In the genomic region with DNA sequence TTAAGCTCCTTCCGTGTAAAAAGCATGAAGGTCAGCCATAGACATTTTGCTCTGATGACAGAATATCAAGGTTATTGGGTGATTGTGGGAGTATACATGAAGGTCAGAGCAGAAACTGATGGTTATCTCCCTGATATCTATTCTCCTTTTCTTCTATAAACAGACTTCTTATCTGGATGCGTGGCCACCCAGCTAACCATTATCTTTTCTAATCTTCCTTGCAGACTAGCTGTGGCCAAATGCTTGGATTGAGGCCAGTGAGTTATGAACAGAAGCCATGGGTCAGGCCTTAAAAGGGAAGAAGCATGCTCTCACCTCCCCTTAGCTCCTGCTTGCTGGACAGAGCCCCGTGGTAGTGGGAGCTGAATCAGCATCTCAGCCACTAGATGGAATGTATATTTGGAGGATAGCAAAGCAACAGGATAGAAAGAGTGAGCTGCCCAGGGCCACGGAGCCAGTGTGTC, we compare ENCODE assay signal across 1 cellular context.
TF ChIP-seq lines count a peak whose summit lies in the region.

No MANE protein-coding gene starts in this region.

TF ChIP-seq in K562, 482 proteins besides CTCF, POLR2A, EP300 and RAD21 (continued from another document and continues in another):
- TF ChIP-seq, protein P1, sequence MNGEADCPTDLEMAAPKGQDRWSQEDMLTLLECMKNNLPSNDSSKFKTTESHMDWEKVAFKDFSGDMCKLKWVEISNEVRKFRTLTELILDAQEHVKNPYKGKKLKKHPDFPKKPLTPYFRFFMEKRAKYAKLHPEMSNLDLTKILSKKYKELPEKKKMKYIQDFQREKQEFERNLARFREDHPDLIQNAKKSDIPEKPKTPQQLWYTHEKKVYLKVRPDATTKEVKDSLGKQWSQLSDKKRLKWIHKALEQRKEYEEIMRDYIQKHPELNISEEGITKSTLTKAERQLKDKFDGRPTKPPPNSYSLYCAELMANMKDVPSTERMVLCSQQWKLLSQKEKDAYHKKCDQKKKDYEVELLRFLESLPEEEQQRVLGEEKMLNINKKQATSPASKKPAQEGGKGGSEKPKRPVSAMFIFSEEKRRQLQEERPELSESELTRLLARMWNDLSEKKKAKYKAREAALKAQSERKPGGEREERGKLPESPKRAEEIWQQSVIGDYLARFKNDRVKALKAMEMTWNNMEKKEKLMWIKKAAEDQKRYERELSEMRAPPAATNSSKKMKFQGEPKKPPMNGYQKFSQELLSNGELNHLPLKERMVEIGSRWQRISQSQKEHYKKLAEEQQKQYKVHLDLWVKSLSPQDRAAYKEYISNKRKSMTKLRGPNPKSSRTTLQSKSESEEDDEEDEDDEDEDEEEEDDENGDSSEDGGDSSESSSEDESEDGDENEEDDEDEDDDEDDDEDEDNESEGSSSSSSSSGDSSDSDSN (IDR thresholded peaks at IDR 0.05; ENCODE audit: borderline replicate concordance in 1 of 2, low read depth in 2 of 2, low read length in 2 of 2): 0 out of 4 replicates have a peak, but pooled peaks have one; percentile 24 to 29
- TF ChIP-seq ZNF79 (CRISPR knock-in tag; IDR thresholded peaks at IDR 0.05; ENCODE audit: low read depth) (no peak), FOXK2 (conservative IDR thresholded peaks at IDR 0.05 in 1 of 2, IDR thresholded peaks at IDR 0.05 in 1 of 2; ENCODE audit: low read depth in 2 of 2) (no peak), JUND (IDR thresholded peaks at IDR 0.05; ENCODE audit: borderline replicate concordance, low read depth, low read length) (peak; percentile 29; the same call in 1 of the 2 replicates), JUND (tag; IDR thresholded peaks at IDR 0.05; ENCODE audit: borderline replicate concordance, low read depth, low read length) (peak; percentile 51; the same call in 2 of the 3 replicates), HMG20B (CRISPR knock-in tag; IDR thresholded peaks at IDR 0.05) (no peak), ZNF699 (CRISPR knock-in tag; IDR thresholded peaks at IDR 0.05; ENCODE audit: insufficient replicate concordance) (no peak), RBM25 (IDR thresholded peaks at IDR 0.05; ENCODE audit: low read depth, low read length, severe bottlenecking) (no peak), NFIC (IDR thresholded peaks at IDR 0.05) (peak; percentile 86), ELF2 (CRISPR knock-in tag; IDR thresholded peaks at IDR 0.05) (no peak), DPF2 (IDR thresholded peaks at IDR 0.05) (peak; percentile 80), MTF1 (CRISPR knock-in tag; IDR thresholded peaks at IDR 0.05; ENCODE audit: borderline replicate concordance) (no peak), CXXC5 (CRISPR knock-in tag; IDR thresholded peaks at IDR 0.05) (peak; percentile 90), ZNF184 (CRISPR knock-in tag; IDR thresholded peaks at IDR 0.05) (no peak), SRSF3 (IDR thresholded peaks at IDR 0.05; ENCODE audit: insufficient read depth, low read length) (no peak), SMAD2 (IDR thresholded peaks at IDR 0.05; ENCODE audit: low read depth, low read length) (no peak), CCNT2 (IDR thresholded peaks at IDR 0.05; ENCODE audit: borderline replicate concordance, extremely low read depth, insufficient read length, low read depth, low read length) (peak; percentile 81), BRD9 (IDR thresholded peaks at IDR 0.05; ENCODE audit: low read depth, partially characterized antibody) (no peak)
- TF ChIP-seq, protein P2, sequence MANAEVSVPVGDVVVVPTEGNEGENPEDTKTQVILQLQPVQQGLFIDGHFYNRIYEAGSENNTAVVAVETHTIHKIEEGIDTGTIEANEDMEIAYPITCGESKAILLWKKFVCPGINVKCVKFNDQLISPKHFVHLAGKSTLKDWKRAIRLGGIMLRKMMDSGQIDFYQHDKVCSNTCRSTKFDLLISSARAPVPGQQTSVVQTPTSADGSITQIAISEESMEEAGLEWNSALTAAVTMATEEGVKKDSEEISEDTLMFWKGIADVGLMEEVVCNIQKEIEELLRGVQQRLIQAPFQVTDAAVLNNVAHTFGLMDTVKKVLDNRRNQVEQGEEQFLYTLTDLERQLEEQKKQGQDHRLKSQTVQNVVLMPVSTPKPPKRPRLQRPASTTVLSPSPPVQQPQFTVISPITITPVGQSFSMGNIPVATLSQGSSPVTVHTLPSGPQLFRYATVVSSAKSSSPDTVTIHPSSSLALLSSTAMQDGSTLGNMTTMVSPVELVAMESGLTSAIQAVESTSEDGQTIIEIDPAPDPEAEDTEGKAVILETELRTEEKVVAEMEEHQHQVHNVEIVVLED (CRISPR knock-in tag; IDR thresholded peaks at IDR 0.05): peak; percentile 34; the same call in 1 of the 2 replicates
- TF ChIP-seq, protein P3, sequence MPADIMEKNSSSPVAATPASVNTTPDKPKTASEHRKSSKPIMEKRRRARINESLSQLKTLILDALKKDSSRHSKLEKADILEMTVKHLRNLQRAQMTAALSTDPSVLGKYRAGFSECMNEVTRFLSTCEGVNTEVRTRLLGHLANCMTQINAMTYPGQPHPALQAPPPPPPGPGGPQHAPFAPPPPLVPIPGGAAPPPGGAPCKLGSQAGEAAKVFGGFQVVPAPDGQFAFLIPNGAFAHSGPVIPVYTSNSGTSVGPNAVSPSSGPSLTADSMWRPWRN (IDR thresholded peaks at IDR 0.05; ENCODE audit: low read depth): peak; percentile 71
- TF ChIP-seq, protein P4, sequence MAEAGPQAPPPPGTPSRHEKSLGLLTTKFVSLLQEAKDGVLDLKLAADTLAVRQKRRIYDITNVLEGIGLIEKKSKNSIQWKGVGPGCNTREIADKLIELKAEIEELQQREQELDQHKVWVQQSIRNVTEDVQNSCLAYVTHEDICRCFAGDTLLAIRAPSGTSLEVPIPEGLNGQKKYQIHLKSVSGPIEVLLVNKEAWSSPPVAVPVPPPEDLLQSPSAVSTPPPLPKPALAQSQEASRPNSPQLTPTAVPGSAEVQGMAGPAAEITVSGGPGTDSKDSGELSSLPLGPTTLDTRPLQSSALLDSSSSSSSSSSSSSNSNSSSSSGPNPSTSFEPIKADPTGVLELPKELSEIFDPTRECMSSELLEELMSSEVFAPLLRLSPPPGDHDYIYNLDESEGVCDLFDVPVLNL (CRISPR knock-in tag; IDR thresholded peaks at IDR 0.05; ENCODE audit: low read depth): no peak
- TF ChIP-seq, protein P5, sequence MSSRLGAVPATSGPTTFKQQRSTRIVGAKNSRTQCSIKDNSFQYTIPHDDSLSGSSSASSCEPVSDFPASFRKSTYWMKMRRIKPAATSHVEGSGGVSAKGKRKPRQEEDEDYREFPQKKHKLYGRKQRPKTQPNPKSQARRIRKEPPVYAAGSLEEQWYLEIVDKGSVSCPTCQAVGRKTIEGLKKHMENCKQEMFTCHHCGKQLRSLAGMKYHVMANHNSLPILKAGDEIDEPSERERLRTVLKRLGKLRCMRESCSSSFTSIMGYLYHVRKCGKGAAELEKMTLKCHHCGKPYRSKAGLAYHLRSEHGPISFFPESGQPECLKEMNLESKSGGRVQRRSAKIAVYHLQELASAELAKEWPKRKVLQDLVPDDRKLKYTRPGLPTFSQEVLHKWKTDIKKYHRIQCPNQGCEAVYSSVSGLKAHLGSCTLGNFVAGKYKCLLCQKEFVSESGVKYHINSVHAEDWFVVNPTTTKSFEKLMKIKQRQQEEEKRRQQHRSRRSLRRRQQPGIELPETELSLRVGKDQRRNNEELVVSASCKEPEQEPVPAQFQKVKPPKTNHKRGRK (tag; IDR thresholded peaks at IDR 0.05): no peak
- TF ChIP-seq, protein P6, sequence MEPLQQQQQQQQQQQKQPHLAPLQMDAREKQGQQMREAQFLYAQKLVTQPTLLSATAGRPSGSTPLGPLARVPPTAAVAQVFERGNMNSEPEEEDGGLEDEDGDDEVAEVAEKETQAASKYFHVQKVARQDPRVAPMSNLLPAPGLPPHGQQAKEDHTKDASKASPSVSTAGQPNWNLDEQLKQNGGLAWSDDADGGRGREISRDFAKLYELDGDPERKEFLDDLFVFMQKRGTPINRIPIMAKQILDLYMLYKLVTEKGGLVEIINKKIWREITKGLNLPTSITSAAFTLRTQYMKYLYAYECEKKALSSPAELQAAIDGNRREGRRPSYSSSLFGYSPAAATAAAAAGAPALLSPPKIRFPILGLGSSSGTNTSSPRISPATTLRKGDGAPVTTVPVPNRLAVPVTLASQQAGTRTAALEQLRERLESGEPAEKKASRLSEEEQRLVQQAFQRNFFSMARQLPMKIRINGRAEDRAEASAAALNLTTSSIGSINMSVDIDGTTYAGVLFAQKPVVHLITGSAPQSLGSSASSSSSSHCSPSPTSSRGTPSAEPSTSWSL (CRISPR knock-in tag; IDR thresholded peaks at IDR 0.05; ENCODE audit: borderline replicate concordance): no peak
- TF ChIP-seq, protein P7, sequence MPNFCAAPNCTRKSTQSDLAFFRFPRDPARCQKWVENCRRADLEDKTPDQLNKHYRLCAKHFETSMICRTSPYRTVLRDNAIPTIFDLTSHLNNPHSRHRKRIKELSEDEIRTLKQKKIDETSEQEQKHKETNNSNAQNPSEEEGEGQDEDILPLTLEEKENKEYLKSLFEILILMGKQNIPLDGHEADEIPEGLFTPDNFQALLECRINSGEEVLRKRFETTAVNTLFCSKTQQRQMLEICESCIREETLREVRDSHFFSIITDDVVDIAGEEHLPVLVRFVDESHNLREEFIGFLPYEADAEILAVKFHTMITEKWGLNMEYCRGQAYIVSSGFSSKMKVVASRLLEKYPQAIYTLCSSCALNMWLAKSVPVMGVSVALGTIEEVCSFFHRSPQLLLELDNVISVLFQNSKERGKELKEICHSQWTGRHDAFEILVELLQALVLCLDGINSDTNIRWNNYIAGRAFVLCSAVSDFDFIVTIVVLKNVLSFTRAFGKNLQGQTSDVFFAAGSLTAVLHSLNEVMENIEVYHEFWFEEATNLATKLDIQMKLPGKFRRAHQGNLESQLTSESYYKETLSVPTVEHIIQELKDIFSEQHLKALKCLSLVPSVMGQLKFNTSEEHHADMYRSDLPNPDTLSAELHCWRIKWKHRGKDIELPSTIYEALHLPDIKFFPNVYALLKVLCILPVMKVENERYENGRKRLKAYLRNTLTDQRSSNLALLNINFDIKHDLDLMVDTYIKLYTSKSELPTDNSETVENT (CRISPR knock-in tag; IDR thresholded peaks at IDR 0.05): no peak
- TF ChIP-seq, protein P8, sequence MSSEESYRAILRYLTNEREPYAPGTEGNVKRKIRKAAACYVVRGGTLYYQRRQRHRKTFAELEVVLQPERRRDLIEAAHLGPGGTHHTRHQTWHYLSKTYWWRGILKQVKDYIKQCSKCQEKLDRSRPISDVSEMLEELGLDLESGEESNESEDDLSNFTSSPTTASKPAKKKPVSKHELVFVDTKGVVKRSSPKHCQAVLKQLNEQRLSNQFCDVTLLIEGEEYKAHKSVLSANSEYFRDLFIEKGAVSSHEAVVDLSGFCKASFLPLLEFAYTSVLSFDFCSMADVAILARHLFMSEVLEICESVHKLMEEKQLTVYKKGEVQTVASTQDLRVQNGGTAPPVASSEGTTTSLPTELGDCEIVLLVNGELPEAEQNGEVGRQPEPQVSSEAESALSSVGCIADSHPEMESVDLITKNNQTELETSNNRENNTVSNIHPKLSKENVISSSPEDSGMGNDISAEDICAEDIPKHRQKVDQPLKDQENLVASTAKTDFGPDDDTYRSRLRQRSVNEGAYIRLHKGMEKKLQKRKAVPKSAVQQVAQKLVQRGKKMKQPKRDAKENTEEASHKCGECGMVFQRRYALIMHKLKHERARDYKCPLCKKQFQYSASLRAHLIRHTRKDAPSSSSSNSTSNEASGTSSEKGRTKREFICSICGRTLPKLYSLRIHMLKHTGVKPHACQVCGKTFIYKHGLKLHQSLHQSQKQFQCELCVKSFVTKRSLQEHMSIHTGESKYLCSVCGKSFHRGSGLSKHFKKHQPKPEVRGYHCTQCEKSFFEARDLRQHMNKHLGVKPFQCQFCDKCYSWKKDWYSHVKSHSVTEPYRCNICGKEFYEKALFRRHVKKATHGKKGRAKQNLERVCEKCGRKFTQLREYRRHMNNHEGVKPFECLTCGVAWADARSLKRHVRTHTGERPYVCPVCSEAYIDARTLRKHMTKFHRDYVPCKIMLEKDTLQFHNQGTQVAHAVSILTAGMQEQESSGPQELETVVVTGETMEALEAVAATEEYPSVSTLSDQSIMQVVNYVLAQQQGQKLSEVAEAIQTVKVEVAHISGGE (CRISPR knock-in tag; IDR thresholded peaks at IDR 0.05): peak in 1 of 3 experiments; percentile 62; a peak in 2 of 6 replicates
- TF ChIP-seq, protein P9, sequence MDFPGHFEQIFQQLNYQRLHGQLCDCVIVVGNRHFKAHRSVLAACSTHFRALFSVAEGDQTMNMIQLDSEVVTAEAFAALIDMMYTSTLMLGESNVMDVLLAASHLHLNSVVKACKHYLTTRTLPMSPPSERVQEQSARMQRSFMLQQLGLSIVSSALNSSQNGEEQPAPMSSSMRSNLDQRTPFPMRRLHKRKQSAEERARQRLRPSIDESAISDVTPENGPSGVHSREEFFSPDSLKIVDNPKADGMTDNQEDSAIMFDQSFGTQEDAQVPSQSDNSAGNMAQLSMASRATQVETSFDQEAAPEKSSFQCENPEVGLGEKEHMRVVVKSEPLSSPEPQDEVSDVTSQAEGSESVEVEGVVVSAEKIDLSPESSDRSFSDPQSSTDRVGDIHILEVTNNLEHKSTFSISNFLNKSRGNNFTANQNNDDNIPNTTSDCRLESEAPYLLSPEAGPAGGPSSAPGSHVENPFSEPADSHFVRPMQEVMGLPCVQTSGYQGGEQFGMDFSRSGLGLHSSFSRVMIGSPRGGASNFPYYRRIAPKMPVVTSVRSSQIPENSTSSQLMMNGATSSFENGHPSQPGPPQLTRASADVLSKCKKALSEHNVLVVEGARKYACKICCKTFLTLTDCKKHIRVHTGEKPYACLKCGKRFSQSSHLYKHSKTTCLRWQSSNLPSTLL (IDR thresholded peaks at IDR 0.05): no peak
- TF ChIP-seq, protein P10, sequence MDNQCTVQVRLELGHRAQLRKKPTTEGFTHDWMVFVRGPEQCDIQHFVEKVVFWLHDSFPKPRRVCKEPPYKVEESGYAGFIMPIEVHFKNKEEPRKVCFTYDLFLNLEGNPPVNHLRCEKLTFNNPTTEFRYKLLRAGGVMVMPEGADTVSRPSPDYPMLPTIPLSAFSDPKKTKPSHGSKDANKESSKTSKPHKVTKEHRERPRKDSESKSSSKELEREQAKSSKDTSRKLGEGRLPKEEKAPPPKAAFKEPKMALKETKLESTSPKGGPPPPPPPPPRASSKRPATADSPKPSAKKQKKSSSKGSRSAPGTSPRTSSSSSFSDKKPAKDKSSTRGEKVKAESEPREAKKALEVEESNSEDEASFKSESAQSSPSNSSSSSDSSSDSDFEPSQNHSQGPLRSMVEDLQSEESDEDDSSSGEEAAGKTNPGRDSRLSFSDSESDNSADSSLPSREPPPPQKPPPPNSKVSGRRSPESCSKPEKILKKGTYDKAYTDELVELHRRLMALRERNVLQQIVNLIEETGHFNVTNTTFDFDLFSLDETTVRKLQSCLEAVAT (IDR thresholded peaks at IDR 0.05): no peak
- TF ChIP-seq, protein P11, sequence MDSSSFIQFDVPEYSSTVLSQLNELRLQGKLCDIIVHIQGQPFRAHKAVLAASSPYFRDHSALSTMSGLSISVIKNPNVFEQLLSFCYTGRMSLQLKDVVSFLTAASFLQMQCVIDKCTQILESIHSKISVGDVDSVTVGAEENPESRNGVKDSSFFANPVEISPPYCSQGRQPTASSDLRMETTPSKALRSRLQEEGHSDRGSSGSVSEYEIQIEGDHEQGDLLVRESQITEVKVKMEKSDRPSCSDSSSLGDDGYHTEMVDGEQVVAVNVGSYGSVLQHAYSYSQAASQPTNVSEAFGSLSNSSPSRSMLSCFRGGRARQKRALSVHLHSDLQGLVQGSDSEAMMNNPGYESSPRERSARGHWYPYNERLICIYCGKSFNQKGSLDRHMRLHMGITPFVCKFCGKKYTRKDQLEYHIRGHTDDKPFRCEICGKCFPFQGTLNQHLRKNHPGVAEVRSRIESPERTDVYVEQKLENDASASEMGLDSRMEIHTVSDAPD (CRISPR knock-in tag; IDR thresholded peaks at IDR 0.05): no peak
